ENCODE assay signal across 8 cellular contexts in the genomic region with DNA sequence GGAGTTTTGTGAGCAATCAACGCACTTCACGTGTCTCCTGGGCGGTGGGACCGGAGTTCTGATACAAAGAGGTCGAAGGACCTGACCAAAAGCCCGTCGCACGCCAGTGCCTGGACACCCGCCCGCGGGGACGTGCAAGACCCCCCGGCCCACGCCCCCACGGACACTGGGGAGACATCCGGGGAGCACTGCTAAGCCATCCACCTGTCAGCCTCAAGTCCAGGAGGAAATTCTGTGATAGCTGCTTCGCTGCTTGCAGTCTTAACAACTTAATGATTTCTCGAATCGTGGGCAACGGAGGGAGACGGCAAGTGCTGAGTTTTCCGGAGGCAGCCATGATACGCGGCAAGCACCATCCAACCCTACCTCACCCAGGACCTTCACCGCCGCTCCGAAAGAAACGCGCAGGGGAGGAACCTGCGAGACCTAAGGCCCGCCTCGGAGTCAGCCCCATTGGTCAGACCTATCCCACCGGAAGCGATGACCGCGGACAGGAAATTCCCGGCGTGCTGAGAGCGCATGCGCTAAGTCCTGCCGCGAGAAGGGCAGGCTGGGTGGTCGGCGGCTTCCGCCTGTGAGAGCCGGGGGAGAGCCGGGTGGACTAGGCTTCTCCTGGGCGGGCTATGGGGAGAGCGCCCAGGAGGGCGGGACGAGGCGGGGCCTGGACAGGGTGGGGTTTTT. TPM values are rescaled to one million over a fixed set of nuclear protein-coding genes. Genes with fewer than 3 reads are reported as not detected.
A peak's percentile ranks its signal among the peaks of the same experiment; 100 is the strongest.
DNase-seq lines count a peak whose midpoint lies in the region; ATAC-seq and TF ChIP-seq lines count a peak whose summit lies in the region.

A gene (minus strand): TSS at position 393 of the 681 bp plus-strand sequence. CDS start 56 bp downstream, at position 337.

- no peaks in the 10 kb centered on the region for H3K9me3 ChIP-seq in mucosa of rectum (ENCODE audit: control insufficient read depth in 2 of 2, low read length in 2 of 2)

- peaks cover 7% of the 10 kb centered on the region for H3K36me3 Mint-ChIP-seq in IgD-negative memory B cell
- peaks cover 49% of the 10 kb centered on the region for H3K36me3 Mint-ChIP-seq in activated T-cell treated with anti-CD3 and anti-CD28 coated beads, Interleukin-2, amount 50 U/mL, for 24 hours (ENCODE audit: low read depth)

- peak within 1 kb of the TSS; percentile 78 to 79 for H3K27ac ChIP-seq in mucosa of rectum (ENCODE audit: low read depth in 2 of 2, low read length in 2 of 2)

- ATAC-seq in GM21529 (IDR thresholded peaks at IDR 0.05; ENCODE audit: unreplicated experiment), result peak; percentile 93

- H3K9me3 Mint-ChIP-seq in IgD-negative memory B cell, result no peaks in the 10 kb centered on the region
- H3K9me3 Mint-ChIP-seq in activated T-cell treated with anti-CD3 and anti-CD28 coated beads, Interleukin-2, amount 50 U/mL, for 24 hours, result no peaks in the 10 kb centered on the region

- H3K36me3 ChIP-seq in mucosa of rectum (ENCODE audit: control insufficient read depth in 2 of 2, insufficient read depth in 2 of 2, low read length in 2 of 2), result peaks cover 2 to 3% of the 10 kb centered on the region in 2 donors

- peak within 1 kb of the TSS; percentile 90 to 98 (median 95) for H3K4me3 Mint-ChIP-seq in IgD-negative memory B cell
- peak within 1 kb of the TSS; percentile 98 for H3K4me3 Mint-ChIP-seq in activated T-cell treated with anti-CD3 and anti-CD28 coated beads, Interleukin-2, amount 50 U/mL, for 24 hours

- peak within 1 kb of the TSS; percentile 94 to 100 for H3K4me3 ChIP-seq in mucosa of rectum (ENCODE audit: low read length in 2 of 2)

- H3K4me1 Mint-ChIP-seq in IgD-negative memory B cell, result peaks cover 10 to 20% (median 17%) of the 10 kb centered on the region in 3 donors
- peaks cover 47% of the 10 kb centered on the region for H3K4me1 Mint-ChIP-seq in activated T-cell treated with anti-CD3 and anti-CD28 coated beads, Interleukin-2, amount 50 U/mL, for 24 hours (ENCODE audit: low read depth)

- DNase-seq in DMS114 treated with DMSO at 0.1 percent for 48 hours (lab: John Stamatoyannopoulos, UW; ENCODE audit: unreplicated experiment) (peak; percentile 86), erythroblast (lab: John Stamatoyannopoulos, UW) (peak; percentile 98 to 99)
- peak; percentile 98 for DNase-seq in activated T-cell treated with anti-CD3 and anti-CD28 coated beads, Interleukin-2, amount 50 U/mL, for 24 hours
- DNase-seq in stimulated activated CD8-positive, alpha-beta memory T cell treated with anti-CD3 and anti-CD28 coated beads, Interleukin-4, amount 100 ng/mL, for 48 hours, result peak; percentile 99

- H3K27ac Mint-ChIP-seq in IgD-negative memory B cell, result peak within 1 kb of the TSS; percentile 87 to 98 (median 98)
- peak within 1 kb of the TSS; percentile 97 for H3K27ac Mint-ChIP-seq in activated T-cell treated with anti-CD3 and anti-CD28 coated beads, Interleukin-2, amount 50 U/mL, for 24 hours

- H3K9ac ChIP-seq in mucosa of rectum (ENCODE audit: low read depth in 1 of 2, low read length in 2 of 2), result peak within 1 kb of the TSS; percentile 87 to 93

- no peaks in the 10 kb centered on the region for H3K27me3 ChIP-seq in mucosa of rectum (ENCODE audit: control insufficient read depth in 2 of 2, insufficient read depth in 2 of 2, low read length in 2 of 2)

- H3K27me3 Mint-ChIP-seq in IgD-negative memory B cell, result no peaks in the 10 kb centered on the region
- no peaks in the 10 kb centered on the region for H3K27me3 Mint-ChIP-seq in activated T-cell treated with anti-CD3 and anti-CD28 coated beads, Interleukin-2, amount 50 U/mL, for 24 hours

- H3K4me1 ChIP-seq in mucosa of rectum (ENCODE audit: control insufficient read depth in 2 of 2, insufficient read depth in 2 of 2, low read length in 2 of 2), result peaks cover 5 to 6% of the 10 kb centered on the region in 2 donors

- peak; percentile 92 for TF ChIP-seq POLR2A in erythroblast (IDR thresholded peaks at IDR 0.05; ENCODE audit: low read length)

TF ChIP-seq in PFSK-1, 5 proteins besides CTCF, POLR2A, EP300 and RAD21:
- TF ChIP-seq SIN3A (IDR thresholded peaks at IDR 0.05; ENCODE audit: borderline replicate concordance, insufficient read depth, low read length), result no peak
- peak; percentile 82 for TF ChIP-seq POLR2AphosphoS5 (IDR thresholded peaks at IDR 0.05; ENCODE audit: low read depth, low read length)
- TF ChIP-seq TAF1 (IDR thresholded peaks at IDR 0.05; ENCODE audit: borderline replicate concordance, insufficient read depth, low read length), result no peak
- TF ChIP-seq, protein P1, sequence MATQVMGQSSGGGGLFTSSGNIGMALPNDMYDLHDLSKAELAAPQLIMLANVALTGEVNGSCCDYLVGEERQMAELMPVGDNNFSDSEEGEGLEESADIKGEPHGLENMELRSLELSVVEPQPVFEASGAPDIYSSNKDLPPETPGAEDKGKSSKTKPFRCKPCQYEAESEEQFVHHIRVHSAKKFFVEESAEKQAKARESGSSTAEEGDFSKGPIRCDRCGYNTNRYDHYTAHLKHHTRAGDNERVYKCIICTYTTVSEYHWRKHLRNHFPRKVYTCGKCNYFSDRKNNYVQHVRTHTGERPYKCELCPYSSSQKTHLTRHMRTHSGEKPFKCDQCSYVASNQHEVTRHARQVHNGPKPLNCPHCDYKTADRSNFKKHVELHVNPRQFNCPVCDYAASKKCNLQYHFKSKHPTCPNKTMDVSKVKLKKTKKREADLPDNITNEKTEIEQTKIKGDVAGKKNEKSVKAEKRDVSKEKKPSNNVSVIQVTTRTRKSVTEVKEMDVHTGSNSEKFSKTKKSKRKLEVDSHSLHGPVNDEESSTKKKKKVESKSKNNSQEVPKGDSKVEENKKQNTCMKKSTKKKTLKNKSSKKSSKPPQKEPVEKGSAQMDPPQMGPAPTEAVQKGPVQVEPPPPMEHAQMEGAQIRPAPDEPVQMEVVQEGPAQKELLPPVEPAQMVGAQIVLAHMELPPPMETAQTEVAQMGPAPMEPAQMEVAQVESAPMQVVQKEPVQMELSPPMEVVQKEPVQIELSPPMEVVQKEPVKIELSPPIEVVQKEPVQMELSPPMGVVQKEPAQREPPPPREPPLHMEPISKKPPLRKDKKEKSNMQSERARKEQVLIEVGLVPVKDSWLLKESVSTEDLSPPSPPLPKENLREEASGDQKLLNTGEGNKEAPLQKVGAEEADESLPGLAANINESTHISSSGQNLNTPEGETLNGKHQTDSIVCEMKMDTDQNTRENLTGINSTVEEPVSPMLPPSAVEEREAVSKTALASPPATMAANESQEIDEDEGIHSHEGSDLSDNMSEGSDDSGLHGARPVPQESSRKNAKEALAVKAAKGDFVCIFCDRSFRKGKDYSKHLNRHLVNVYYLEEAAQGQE (IDR thresholded peaks at IDR 0.05; ENCODE audit: insufficient read depth in 1 of 2, low read depth in 2 of 2, low read length in 2 of 2), result no peak
- TF ChIP-seq FOXP2 (optimal IDR thresholded peaks at IDR 0.05; ENCODE audit: borderline replicate concordance, extremely low read depth, extremely low read length, insufficient read depth), result peak; percentile 55
TF ChIP-seq in PFSK-1: peak in this region for 2.

RNA-seq across cellular contexts. Expression of the gene that starts here (rescaled TPM):
- 13.3 TPM for polyA plus RNA-seq in IgD-negative memory B cell
- polyA plus RNA-seq in PFSK-1 (2012; ENCODE audit: insufficient read length, low read depth), result 28.2 TPM

Comparison
In these comparisons a context has a peak if more than half of its experiments do, and no peak if none do; other contexts are left out.
1. Peak in every context shown above with its lines: DNase-seq, ATAC-seq, H3K4me3 ChIP-seq and H3K27ac ChIP-seq.